ENCODE assay signal across 20 cellular contexts in the genomic region with DNA sequence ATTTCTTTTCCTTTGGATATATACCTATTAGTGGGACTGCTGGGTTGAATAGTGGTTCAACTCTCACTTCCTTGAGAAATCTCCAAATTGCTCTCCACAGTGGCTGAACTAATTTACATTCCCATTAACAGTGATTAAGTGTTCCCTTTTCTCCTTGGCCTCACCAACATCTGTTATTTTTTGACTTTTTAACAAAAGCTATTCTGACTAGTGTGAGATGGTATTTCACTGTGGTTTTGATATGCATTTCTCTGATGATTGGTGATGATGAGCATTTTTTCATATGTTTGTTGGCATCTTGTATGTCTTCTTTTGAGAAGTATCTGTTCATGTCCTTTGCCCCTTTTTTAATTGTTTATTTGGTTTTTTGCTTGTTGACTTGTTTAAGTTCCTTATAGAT.
"Had no signal": no experiment of that assay in that cellular context is flagged by ENCODE, and none has a peak within 500 bp of the region (broad histone marks: within the 10 kb centered on the region; RNA-seq: fewer than 3 reads in every experiment).

No MANE protein-coding gene starts in this region.

- H3K27me3 ChIP-seq: SJSA1 had no signal

- DNase-seq: KBM-7, MM.1S, NCI-H1092 treated with DMSO at 0.1 percent for 48 hours, NCI-H1436, NCI-H187, NCI-H2029, NCI-H2081 treated with DMSO at 0.1 percent for 48 hours, NCI-H2171, NCI-H226, NCI-H446, NCI-H510A, NCI-H524 treated with DMSO at 0.1 percent for 48 hours, NCI-H69, NCI-H774, PC-3, SHP77 treated with DMSO at 0.1 percent for 48 hours had no signal

- H3K4me1 ChIP-seq: SJSA1 had no signal

- H3K9me3 ChIP-seq: SJSA1 had no signal

- ATAC-seq: Panc1, PC-3, Right ventricle myocardium inferior had no signal

- H3K4me3 ChIP-seq: SJSA1, SK-N-MC had no signal

- H3K36me3 ChIP-seq: SJSA1 had no signal

- H3K27ac ChIP-seq: SJSA1, SK-N-MC had no signal
